1 cellular context compared by ENCODE assay signal in the genomic region with DNA sequence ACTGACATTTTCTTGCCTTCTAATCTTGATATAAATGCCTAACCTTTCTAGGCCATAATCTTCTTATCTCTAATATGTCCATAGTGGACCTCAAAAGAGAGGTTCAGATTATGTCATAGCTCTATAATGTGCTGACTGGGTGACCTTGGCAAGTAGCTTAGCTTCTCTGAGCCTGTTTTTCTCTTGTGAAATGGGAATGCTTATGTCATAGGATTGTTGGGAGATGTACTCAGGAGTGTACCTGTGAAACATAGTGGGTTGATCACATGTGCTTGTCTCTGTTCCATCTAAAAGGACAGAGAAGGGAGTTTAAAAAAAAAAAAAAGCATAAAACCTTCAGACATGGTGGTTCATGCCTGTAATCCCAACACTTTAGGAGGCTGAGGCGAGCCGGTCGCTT.
TF ChIP-seq lines count a peak whose summit lies in the region.

No MANE protein-coding gene starts in this region.

TF ChIP-seq in GM12878, 131 proteins besides CTCF, POLR2A, EP300 and RAD21:
- no peak for TF ChIP-seq KDM1A (IDR thresholded peaks at IDR 0.05; ENCODE audit: borderline replicate concordance)
